Comparison of ENCODE assay signal across 2 cellular contexts in genomic region chrX:120499301-120500097, GRCh38.
TF ChIP-seq lines count a peak whose summit lies in the region.

No MANE protein-coding gene starts in this region.

TF ChIP-seq in IMR-90, 13 proteins besides CTCF, POLR2A, EP300 and RAD21:
- TF ChIP-seq FOS (IDR thresholded peaks at IDR 0.05; ENCODE audit: low read depth, low read length) (no peak), SMC3 (IDR thresholded peaks at IDR 0.05; ENCODE audit: low read depth, low read length) (no peak), CEBPB (IDR thresholded peaks at IDR 0.05; ENCODE audit: low read depth, low read length) (no peak), MAFK (IDR thresholded peaks at IDR 0.05; ENCODE audit: low read depth, low read length) (no peak), USF2 (IDR thresholded peaks at IDR 0.05; ENCODE audit: low read depth, low read length) (no peak), MAZ (IDR thresholded peaks at IDR 0.05; ENCODE audit: borderline replicate concordance, low read depth, low read length) (no peak), CHD1 (IDR thresholded peaks at IDR 0.05; ENCODE audit: low read depth, low read length) (no peak), ELK1 (IDR thresholded peaks at IDR 0.05; ENCODE audit: borderline replicate concordance, low read depth, low read length) (no peak), RCOR1 (IDR thresholded peaks at IDR 0.05; ENCODE audit: insufficient replicate concordance, low read length) (no peak)

TF ChIP-seq in HepG2, 621 proteins besides CTCF, POLR2A, EP300 and RAD21:
- no peak for TF ChIP-seq SYNCRIP (IDR thresholded peaks at IDR 0.05; ENCODE audit: insufficient read depth, low read depth, low read length)
- no peak for TF ChIP-seq ZNF768 (CRISPR knock-in tag; IDR thresholded peaks at IDR 0.05)
- no peak for TF ChIP-seq ZZZ3 (CRISPR knock-in tag; IDR thresholded peaks at IDR 0.05; ENCODE audit: borderline replicate concordance)
- TF ChIP-seq KDM6A (CRISPR knock-in tag; IDR thresholded peaks at IDR 0.05; ENCODE audit: low read depth), result no peak
- no peak for TF ChIP-seq ZBTB40 (IDR thresholded peaks at IDR 0.05)
- no peak for TF ChIP-seq ZBTB40 (CRISPR knock-in tag; IDR thresholded peaks at IDR 0.05)
- TF ChIP-seq ZNF607 (CRISPR knock-in tag; IDR thresholded peaks at IDR 0.05; ENCODE audit: borderline replicate concordance), result no peak
- no peak for TF ChIP-seq ZNF773 (CRISPR knock-in tag; IDR thresholded peaks at IDR 0.05; ENCODE audit: borderline replicate concordance)
- no peak for TF ChIP-seq ATF5 (CRISPR knock-in tag; IDR thresholded peaks at IDR 0.05; ENCODE audit: low read depth)
- no peak for TF ChIP-seq ELK4 (CRISPR knock-in tag; IDR thresholded peaks at IDR 0.05; ENCODE audit: borderline replicate concordance)
- TF ChIP-seq ASH2L (IDR thresholded peaks at IDR 0.05; ENCODE audit: insufficient read length, low read depth, low read length), result no peak
TF ChIP-seq in HepG2: peak in this region for 0.
